Comparison of ENCODE assay signal across 19 cellular contexts in genomic region chr2:142973160-142973821, GRCh38.
DNase-seq lines count a peak whose midpoint lies in the region; ATAC-seq and TF ChIP-seq lines count a peak whose summit lies in the region.
"Had no signal": no experiment of that assay in that cellular context is flagged by ENCODE, and none has a peak within 500 bp of the region (broad histone marks: within the 10 kb centered on the region; RNA-seq: fewer than 3 reads in every experiment).

No MANE protein-coding gene starts in this region.

- peaks cover 7 to 24% of the 10 kb centered on the region in 2 donors for H3K36me3 Mint-ChIP-seq in stimulated activated naive B cell treated with anti-CD40 and anti-IgM and Interleukin-4, amounts not matched to agents 10 μg/mL and 1 μg/mL and 100 μg/mL, for 72 hours
- H3K36me3 Mint-ChIP-seq: CD8-positive, alpha-beta T cell; naive thymus-derived CD8-positive, alpha-beta T cell had no signal

- H3K27me3 ChIP-seq in foreskin keratinocyte, result no peaks in the 10 kb centered on the region
- H3K27me3 ChIP-seq: heart left ventricle, left lung had no signal

- peaks cover 32 to 36% of the 10 kb centered on the region in 2 donors for H3K4me1 Mint-ChIP-seq in stimulated activated naive B cell treated with anti-CD40 and anti-IgM and Interleukin-4, amounts not matched to agents 10 μg/mL and 1 μg/mL and 100 μg/mL, for 72 hours
- H3K4me1 Mint-ChIP-seq: naive thymus-derived CD8-positive, alpha-beta T cell had no signal

- H3K9me3 Mint-ChIP-seq in stimulated activated naive B cell treated with anti-CD40 and anti-IgM and Interleukin-4, amounts not matched to agents 10 μg/mL and 1 μg/mL and 100 μg/mL, for 72 hours, result no peaks in the 10 kb centered on the region
- H3K9me3 Mint-ChIP-seq: CD8-positive, alpha-beta T cell; naive thymus-derived CD8-positive, alpha-beta T cell had no signal

- TF ChIP-seq CTCF in foreskin keratinocyte (conservative IDR thresholded peaks at IDR 0.05), result peak; percentile 3

- H3K27ac Mint-ChIP-seq in stimulated activated naive B cell treated with anti-CD40 and anti-IgM and Interleukin-4, amounts not matched to agents 10 μg/mL and 1 μg/mL and 100 μg/mL, for 72 hours, result peak overlapping the region; percentile 26
- H3K27ac Mint-ChIP-seq: CD8-positive, alpha-beta T cell; naive thymus-derived CD8-positive, alpha-beta T cell had no signal

- DNase-seq in DMS53 (lab: John Stamatoyannopoulos, UW) (peak; percentile 6), DMS53 treated with DMSO at 0.1 percent for 48 hours (lab: John Stamatoyannopoulos, UW; ENCODE audit: unreplicated experiment) (no peak), astrocyte of the hippocampus (ENCODE audit: low read depth, low spot score) (peak; percentile 21), foreskin keratinocyte (peak; percentile 92), A172 (ENCODE audit: low spot score) (no peak), NAMALWA (ENCODE audit: low spot score) (no peak)
- DNase-seq in stimulated activated naive B cell treated with anti-CD40 and anti-IgM and Interleukin-4, amounts not matched to agents 10 μg/mL and 1 μg/mL and 100 μg/mL, for 72 hours, result no peak
- DNase-seq: activated naive CD4-positive, alpha-beta T cell treated with anti-CD3 and anti-CD28 coated beads, Interleukin-2, amount 50 U/mL, for 16 hours; caudate nucleus; CD8-positive, alpha-beta T cell; heart left ventricle; left lung; naive thymus-derived CD8-positive, alpha-beta T cell; NCI-H1105; NCI-H446; retina; stimulated activated CD4-positive, alpha-beta T cell treated with anti-CD3 and anti-CD28 coated beads, Interleukin-4, amount 100 ng/mL, for 1 hour had no signal

- no peaks in the 10 kb centered on the region for H3K27me3 Mint-ChIP-seq in stimulated activated naive B cell treated with anti-CD40 and anti-IgM and Interleukin-4, amounts not matched to agents 10 μg/mL and 1 μg/mL and 100 μg/mL, for 72 hours

- H3K4me1 ChIP-seq in foreskin keratinocyte, result peaks cover 42% of the 10 kb centered on the region

- no peak overlapping the region for H3K4me3 Mint-ChIP-seq in stimulated activated naive B cell treated with anti-CD40 and anti-IgM and Interleukin-4, amounts not matched to agents 10 μg/mL and 1 μg/mL and 100 μg/mL, for 72 hours
- H3K4me3 Mint-ChIP-seq: CD8-positive, alpha-beta T cell; naive thymus-derived CD8-positive, alpha-beta T cell had no signal

- ATAC-seq in foreskin keratinocyte (peak; percentile 79), HG03196 (IDR thresholded peaks at IDR 0.05; ENCODE audit: unreplicated experiment) (no peak)
- ATAC-seq in stimulated activated naive B cell treated with anti-CD40 and anti-IgM and Interleukin-4, amounts not matched to agents 10 μg/mL and 1 μg/mL and 100 μg/mL, for 72 hours (replicated peaks), result peak; percentile 57 to 71
- ATAC-seq: CD8-positive, alpha-beta T cell; heart left ventricle; naive thymus-derived CD8-positive, alpha-beta T cell had no signal

- peak overlapping the region; percentile 97 for H3K27ac ChIP-seq in foreskin keratinocyte
- H3K27ac ChIP-seq: 22Rv1, heart left ventricle, left lung had no signal

Comparison
In these comparisons a context has a peak if more than half of its experiments do, and no peak if none do; other contexts are left out.
1. DNase-seq: peak in DMS53 (single experiment), astrocyte of the hippocampus (single experiment) and foreskin keratinocyte (2 of 2); none in DMS53 treated with DMSO at 0.1 percent for 48 hours (single experiment), stimulated activated naive B cell treated with anti-CD40 and anti-IgM and Interleukin-4, amounts not matched to agents 10 μg/mL and 1 μg/mL and 100 μg/mL, for 72 hours (single experiment), A172 (single experiment) and NAMALWA (single experiment).